ENCODE assay signal across 9 cellular contexts in the genomic region with DNA sequence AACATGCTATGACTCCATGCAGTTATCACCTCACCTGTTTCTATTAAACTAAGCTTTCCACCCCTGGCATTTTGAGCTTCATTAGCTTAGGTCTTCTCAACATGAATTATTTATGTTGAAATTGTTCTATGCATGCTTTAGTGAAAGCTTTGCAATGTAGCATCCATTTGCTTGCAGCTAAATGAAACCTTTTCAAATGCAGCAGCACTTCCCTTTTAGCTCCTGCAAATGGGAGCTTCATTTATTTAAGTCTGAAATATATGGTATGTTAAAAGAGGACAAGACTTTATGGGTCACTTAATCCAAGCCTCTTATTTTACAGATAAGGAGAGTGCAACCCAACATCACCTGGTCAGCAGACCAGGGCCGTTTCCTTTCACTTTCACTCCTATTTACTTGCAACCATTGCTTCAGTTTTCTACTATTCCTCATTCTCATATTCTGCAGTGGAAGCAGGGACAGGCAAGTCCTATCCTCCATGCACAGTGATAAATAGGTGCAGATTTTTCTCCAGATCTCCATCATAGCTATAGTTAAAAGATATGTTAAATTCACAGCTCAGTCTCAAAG. TPM values are rescaled to one million over a fixed set of nuclear protein-coding genes. Genes with fewer than 3 reads are reported as not detected.
DNase-seq lines count a peak whose midpoint lies in the region; ATAC-seq, FAIRE-seq and TF ChIP-seq lines count a peak whose summit lies in the region.
"Had no signal": no experiment of that assay in that cellular context is flagged by ENCODE, and none has a peak within 500 bp of the region (broad histone marks: within the 10 kb centered on the region; RNA-seq: fewer than 3 reads in every experiment).

No MANE protein-coding gene starts in this region.

- H3K27me3 Mint-ChIP-seq in CD4-positive, alpha-beta T cell, result no peaks in the 10 kb centered on the region

- H3K27ac Mint-ChIP-seq in CD4-positive, alpha-beta T cell, result no peak overlapping the region

- no peaks in the 10 kb centered on the region for H3K36me3 ChIP-seq in mammary epithelial cell (ENCODE audit: insufficient read depth, low read length)
- H3K36me3 ChIP-seq: esophagus squamous epithelium had no signal

- POLR2A ChIA-PET in CD4-positive, alpha-beta T cell (lab: Charles Lee), result interaction anchor here (0.5 to 2.0 kb wide), 11 partner anchors 8 to 400 kb away, joined by 3 to 10 read pairs (median 4); no protein-coding TSS in a partner anchor

- CTCF ChIA-PET in CD4-positive, alpha-beta T cell (lab: Charles Lee), result interaction anchor here (1.2 kb wide), 1 partner anchor 25 kb away, joined by 3 read pairs; no protein-coding TSS in a partner anchor
- CTCF ChIA-PET in mammary epithelial cell (lab: Charles Lee; ENCODE audit: low non-redundant PET), result no interaction called here

- H3K4me1 ChIP-seq in mammary epithelial cell (ENCODE audit: insufficient read depth, low read length), result peaks cover 11% of the 10 kb centered on the region

- H3K4me1 Mint-ChIP-seq in CD4-positive, alpha-beta T cell (ENCODE audit: low read depth), result peaks cover 25% of the 10 kb centered on the region

- H3K27me3 ChIP-seq in CD4-positive, alpha-beta T cell (ENCODE audit: control insufficient read depth, insufficient read depth, low read length), result no peaks in the 10 kb centered on the region
- H3K27me3 ChIP-seq in mammary epithelial cell (ENCODE audit: insufficient read depth, low read length), result no peaks in the 10 kb centered on the region
- H3K27me3 ChIP-seq: esophagus squamous epithelium had no signal

- H2AFZ ChIP-seq in mammary epithelial cell (ENCODE audit: low read depth, low read length), result no peak overlapping the region

- H3K4me3 Mint-ChIP-seq in CD4-positive, alpha-beta T cell, result peak overlapping the region; percentile 51

- DNase-seq in CD4-positive, alpha-beta T cell, result no peak
- DNase-seq in mammary epithelial cell (no peak), ecto neural progenitor cell (ENCODE audit: low spot score) (no peak), T1000 (lab: John Stamatoyannopoulos, UW) (no peak), frontal cortex (ENCODE audit: low spot score in 2 of 2) (no peak), RKO (ENCODE audit: low spot score) (no peak)
- DNase-seq: esophagus squamous epithelium had no signal

- no peaks in the 10 kb centered on the region for H3K9me3 ChIP-seq in CD4-positive, alpha-beta T cell (ENCODE audit: control insufficient read depth, low read length)
- no peaks in the 10 kb centered on the region for H3K9me3 ChIP-seq in mammary epithelial cell (replicated peaks; ENCODE audit: insufficient read depth, low read length)
- H3K9me3 ChIP-seq: esophagus squamous epithelium had no signal

- H3K4me2 ChIP-seq in mammary epithelial cell (ENCODE audit: insufficient read depth, low read depth, low read length), result peak overlapping the region; percentile 61

- intact Hi-C loops in CD4-positive, alpha-beta T cell (cut with DNase I, micrococcal nuclease), result no loop called here
- intact Hi-C loops in mammary epithelial cell (cut with micrococcal nuclease), result no loop called here

- dilution Hi-C loops in mammary epithelial cell (cut with HindIII; ENCODE audit: low sequenced_read_pairs), result loop anchor here (5.0 kb wide), 1 partner anchor 40 kb away; no protein-coding TSS in a partner anchor

- H3K79me2 ChIP-seq in mammary epithelial cell (ENCODE audit: insufficient read depth, low read length), result no peaks in the 10 kb centered on the region

- BruUV-seq in mammary epithelial cell (replicated peaks; lab: Mats Ljungman, UMichigan), result no TSS peak

- WGBS in mammary epithelial cell (ENCODE audit: low coverage, missing lambda C conversion rate), result 14% methylated on average over 1 of the region's 1 CpG

- in situ Hi-C loops in mammary epithelial cell (cut with MboI; ENCODE audit: low sequenced_read_pairs in 2 of 2), result loop anchor here in 1 of 2 donors (25.0 kb wide), 1 partner anchor 110 kb away; no protein-coding TSS in a partner anchor

- FAIRE-seq in frontal cortex (lab: Jason Lieb, UNC), result no peak

- no peak for TF ChIP-seq CTCF in CD4-positive, alpha-beta T cell (IDR thresholded peaks at IDR 0.05)
- no peak for TF ChIP-seq CTCF in mammary epithelial cell (conservative IDR thresholded peaks at IDR 0.05 in 1 of 2, IDR thresholded peaks at IDR 0.05 in 1 of 2; ENCODE audit: extremely low read depth in 1 of 2, insufficient read depth in 1 of 2, low read depth in 1 of 2, low read length in 2 of 2)

- H3K27ac ChIP-seq in CD4-positive, alpha-beta T cell (ENCODE audit: low read depth, low read length), result no peak overlapping the region
- no peak overlapping the region for H3K27ac ChIP-seq in mammary epithelial cell (ENCODE audit: insufficient read depth, low read depth, low read length)
- H3K27ac ChIP-seq: esophagus squamous epithelium had no signal

- no peak overlapping the region for H3K4me3 ChIP-seq in mammary epithelial cell (replicated peaks in 1 of 3; ENCODE audit: insufficient read depth in 1 of 3, low read depth in 2 of 3, low read length in 3 of 3)

- H3K9me3 Mint-ChIP-seq in CD4-positive, alpha-beta T cell, result no peaks in the 10 kb centered on the region

- no peak for ATAC-seq in CD4-positive, alpha-beta T cell (ENCODE audit: poor library complexity)
- ATAC-seq in GM19397 (IDR thresholded peaks at IDR 0.05; ENCODE audit: unreplicated experiment) (peak; percentile 91), HG03442 (IDR thresholded peaks at IDR 0.05; ENCODE audit: unreplicated experiment) (peak; percentile 60)

- no peaks in the 10 kb centered on the region for H4K20me1 ChIP-seq in mammary epithelial cell (ENCODE audit: insufficient read depth, low read length)

- peak overlapping the region; percentile 10 for H3K9ac ChIP-seq in mammary epithelial cell (ENCODE audit: insufficient read depth, low read length)

- H3K36me3 Mint-ChIP-seq in CD4-positive, alpha-beta T cell (ENCODE audit: low read depth), result no peaks in the 10 kb centered on the region

RNA-seq across cellular contexts. Expression of gene SAMSN1, which starts 56.4 kb away (rescaled TPM):
- total RNA-seq in CD4-positive, alpha-beta T cell, result 10 to 100 TPM; 51.2 to 51.3 TPM
- not detected for total RNA-seq in mammary epithelial cell
- not detected for polyA plus RNA-seq in mammary epithelial cell
- not detected for polyA minus RNA-seq in mammary epithelial cell
- total RNA-seq in frontal cortex, result 3.3 TPM

Comparison
In these comparisons a context has a peak if more than half of its experiments do, and no peak if none do; other contexts are left out.
1. RNA of gene SAMSN1, which starts 56.4 kb away (total RNA-seq): 51.2 to 51.3 TPM in CD4-positive, alpha-beta T cell; 3.3 TPM in frontal cortex (single experiment) and not detected in mammary epithelial cell; every median in the first group is over 10 times any median in the second.